ENCODE assay signal across 22 cellular contexts in genomic region chr15:80159301-80159700, GRCh38. TPM values are rescaled to one million over a fixed set of nuclear protein-coding genes. Genes with fewer than 3 reads are reported as not detected.
DNase-seq lines count a peak whose midpoint lies in the region; ATAC-seq and TF ChIP-seq lines count a peak whose summit lies in the region.
"Had no signal": no experiment of that assay in that cellular context is flagged by ENCODE, and none has a peak within 500 bp of the region (broad histone marks: within the 10 kb centered on the region; RNA-seq: fewer than 3 reads in every experiment).

No MANE protein-coding gene starts in this region.

- DNase-seq in activated CD8-positive, alpha-beta memory T cell treated with anti-CD3 and anti-CD28 coated beads, Interleukin-2, amount 10 ng/mL, durations not matched to agents 7 days and 5 days, result no peak
- no peak for DNase-seq in activated CD8-positive, alpha-beta memory T cell treated with anti-CD3 and anti-CD28 coated beads, Interleukin-2, amount 50 U/mL, for 48 hours
- DNase-seq in RWPE1 (ENCODE audit: low spot score) (no peak), immature natural killer cell (no peak), EL (no peak), T-helper 2 cell (no peak)
- DNase-seq: activated CD4-positive, CD25-positive, alpha-beta regulatory T cell; BE2C; H9; kidney; MM.1S; NCI-H1417; NCI-H2081 treated with DMSO at 0.1 percent for 48 hours; NCI-H446; NCI-H82 had no signal

- no peaks in the 10 kb centered on the region for H3K27me3 Mint-ChIP-seq in activated CD8-positive, alpha-beta memory T cell treated with anti-CD3 and anti-CD28 coated beads, Interleukin-2, amount 10 ng/mL, durations not matched to agents 7 days and 5 days
- peaks cover 0 to 3% (median 3%) of the 10 kb centered on the region in 3 donors for H3K27me3 Mint-ChIP-seq in immature natural killer cell (ENCODE audit: low read depth in 3 of 3)
- no peaks in the 10 kb centered on the region for H3K27me3 Mint-ChIP-seq in stimulated activated memory B cell treated with anti-CD40 and anti-IgM and Interleukin-4, amounts not matched to agents 10 μg/mL and 1 μg/mL and 100 μg/mL, for 72 hours

- POLR2A ChIA-PET in RWPE1 (lab: Yijun Ruan, JAX; ENCODE audit: low non-redundant PET), result no interaction called here

- H3K36me3 Mint-ChIP-seq in activated CD8-positive, alpha-beta memory T cell treated with anti-CD3 and anti-CD28 coated beads, Interleukin-2, amount 10 ng/mL, durations not matched to agents 7 days and 5 days, result peaks cover 60% of the 10 kb centered on the region
- H3K36me3 Mint-ChIP-seq in immature natural killer cell, result peaks cover 0 to 15% (median 12%) of the 10 kb centered on the region in 3 donors
- peaks cover 40% of the 10 kb centered on the region for H3K36me3 Mint-ChIP-seq in stimulated activated memory B cell treated with anti-CD40 and anti-IgM and Interleukin-4, amounts not matched to agents 10 μg/mL and 1 μg/mL and 100 μg/mL, for 72 hours

- CTCF ChIA-PET in activated CD8-positive, alpha-beta memory T cell treated with anti-CD3 and anti-CD28 coated beads, Interleukin-2, amount 10 ng/mL, durations not matched to agents 7 days and 5 days (lab: Charles Lee), result interaction anchor here (1.0 kb wide), 1 partner anchor 14 kb away, joined by 5 read pairs; no protein-coding TSS in a partner anchor
- CTCF ChIA-PET in RWPE1 (lab: Yijun Ruan, JAX), result no interaction called here

- no peaks in the 10 kb centered on the region for H3K9me3 Mint-ChIP-seq in activated CD8-positive, alpha-beta memory T cell treated with anti-CD3 and anti-CD28 coated beads, Interleukin-2, amount 10 ng/mL, durations not matched to agents 7 days and 5 days (ENCODE audit: low read depth)
- H3K9me3 Mint-ChIP-seq in immature natural killer cell, result no peaks in the 10 kb centered on the region
- peaks cover 2% of the 10 kb centered on the region for H3K9me3 Mint-ChIP-seq in stimulated activated memory B cell treated with anti-CD40 and anti-IgM and Interleukin-4, amounts not matched to agents 10 μg/mL and 1 μg/mL and 100 μg/mL, for 72 hours
- H3K9me3 Mint-ChIP-seq: activated T-helper 2 cell treated with anti-CD3 and anti-CD28 coated beads, Interferon-gamma antibody, Interleukin-2, Interleukin-4, amounts not matched to agents 10 μg/mL and 5 μg/mL and 100 μg/mL, durations not matched to agents 14 hours and 24 hours and 36 hours; H9; neural progenitor cell had no signal

- peaks cover 48% of the 10 kb centered on the region for H3K4me1 Mint-ChIP-seq in activated CD8-positive, alpha-beta memory T cell treated with anti-CD3 and anti-CD28 coated beads, Interleukin-2, amount 10 ng/mL, durations not matched to agents 7 days and 5 days
- peaks cover 33 to 36% of the 10 kb centered on the region in 2 donors for H3K4me1 Mint-ChIP-seq in immature natural killer cell
- H3K4me1 Mint-ChIP-seq in stimulated activated memory B cell treated with anti-CD40 and anti-IgM and Interleukin-4, amounts not matched to agents 10 μg/mL and 1 μg/mL and 100 μg/mL, for 72 hours, result peaks cover 38% of the 10 kb centered on the region

- H3K4me3 Mint-ChIP-seq in activated CD8-positive, alpha-beta memory T cell treated with anti-CD3 and anti-CD28 coated beads, Interleukin-2, amount 10 ng/mL, durations not matched to agents 7 days and 5 days, result no peak overlapping the region
- H3K4me3 Mint-ChIP-seq in immature natural killer cell, result peak overlapping the region in 2 of 5 donors; percentile 33 to 60
- no peak overlapping the region for H3K4me3 Mint-ChIP-seq in stimulated activated memory B cell treated with anti-CD40 and anti-IgM and Interleukin-4, amounts not matched to agents 10 μg/mL and 1 μg/mL and 100 μg/mL, for 72 hours
- H3K4me3 Mint-ChIP-seq: H9, neural progenitor cell had no signal

- peak overlapping the region; percentile 75; the same call in 1 of the 2 replicates for H3K27ac ChIP-seq in RWPE1
- H3K27ac ChIP-seq: neural progenitor cell, prostate gland, suprapubic skin had no signal

- H3K27ac Mint-ChIP-seq in activated CD8-positive, alpha-beta memory T cell treated with anti-CD3 and anti-CD28 coated beads, Interleukin-2, amount 10 ng/mL, durations not matched to agents 7 days and 5 days, result peak overlapping the region; percentile 94
- H3K27ac Mint-ChIP-seq in immature natural killer cell, result peak overlapping the region in 4 of 6 donors; percentile 61 to 78 (median 70)
- H3K27ac Mint-ChIP-seq in stimulated activated memory B cell treated with anti-CD40 and anti-IgM and Interleukin-4, amounts not matched to agents 10 μg/mL and 1 μg/mL and 100 μg/mL, for 72 hours, result peak overlapping the region; percentile 82
- H3K27ac Mint-ChIP-seq: H9, neural progenitor cell had no signal

- no peak for ATAC-seq in activated CD8-positive, alpha-beta memory T cell treated with anti-CD3 and anti-CD28 coated beads, Interleukin-2, amount 10 ng/mL, durations not matched to agents 7 days and 5 days
- no peak for ATAC-seq in stimulated activated memory B cell treated with anti-CD40 and anti-IgM and Interleukin-4, amounts not matched to agents 10 μg/mL and 1 μg/mL and 100 μg/mL, for 72 hours
- ATAC-seq in activated CD4-positive, CD25-positive, alpha-beta regulatory T cell treated with anti-CD3 and anti-CD28 coated beads, Interleukin-2, amount 50 U/mL, for 24 hours, result no peak
- ATAC-seq: Right ventricle myocardium inferior had no signal

- no peak for TF ChIP-seq CTCF in RWPE1 (conservative IDR thresholded peaks at IDR 0.05; ENCODE audit: low read depth)

RNA-seq across cellular contexts. Expression of gene FAH, which starts 6.5 kb away (rescaled TPM):
- total RNA-seq in activated CD8-positive, alpha-beta memory T cell treated with anti-CD3 and anti-CD28 coated beads, Interleukin-2, amount 10 ng/mL, durations not matched to agents 7 days and 5 days, result 10 to 100 TPM; 69.0 to 71.6 TPM
- polyA plus RNA-seq in immature natural killer cell, result 10 to 100 TPM in 1 of 3 donors, 1 to 10 TPM in 2; 3.9 to 13.0 (median 8.2) TPM
